Comparison of ENCODE assay signal across 19 cellular contexts in the genomic region with DNA sequence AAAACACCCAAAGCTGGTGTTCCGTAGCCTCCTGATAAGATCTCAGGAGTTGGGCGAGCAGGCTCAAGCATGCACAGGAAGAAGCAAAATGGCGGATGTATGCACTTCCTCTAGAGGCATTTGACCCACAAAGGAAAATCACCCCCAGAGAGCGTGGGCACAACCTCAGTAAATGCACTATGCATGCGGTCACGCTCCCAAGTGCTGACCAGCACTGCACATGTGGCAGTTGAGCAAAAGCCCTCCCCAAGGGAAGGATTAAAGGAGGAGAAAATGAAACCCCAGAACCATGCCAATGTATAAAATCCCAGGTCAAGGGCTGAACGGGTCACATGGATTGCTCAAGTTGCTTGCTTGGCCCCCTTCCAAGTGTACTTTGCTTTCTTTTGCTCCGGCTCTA.
DNase-seq lines count a peak whose midpoint lies in the region; ATAC-seq and FAIRE-seq lines count a peak whose summit lies in the region.
"Had no signal": no experiment of that assay in that cellular context is flagged by ENCODE, and none has a peak within 500 bp of the region (broad histone marks: within the 10 kb centered on the region; RNA-seq: fewer than 3 reads in every experiment).

No MANE protein-coding gene starts in this region.

- no peaks in the 10 kb centered on the region for H3K4me1 Mint-ChIP-seq in activated CD4-positive, alpha-beta memory T cell treated with anti-CD3 and anti-CD28 coated beads for 36 hours (ENCODE audit: low read depth)
- no peaks in the 10 kb centered on the region for H3K4me1 Mint-ChIP-seq in stimulated activated effector memory CD8-positive, alpha-beta T cell treated with anti-CD3 and anti-CD28 coated beads, Interleukin-12 subunit alpha, Interleukin-12 subunit beta, amount 100 ng/mL, for 72 hours
- H3K4me1 Mint-ChIP-seq: CD4-positive, alpha-beta memory T cell had no signal

- CTCF ChIA-PET in activated CD4-positive, alpha-beta memory T cell treated with anti-CD3 and anti-CD28 coated beads for 36 hours (lab: Charles Lee): no interaction called here

- H3K27me3 Mint-ChIP-seq in activated CD4-positive, alpha-beta memory T cell treated with anti-CD3 and anti-CD28 coated beads for 36 hours: no peaks in the 10 kb centered on the region

- no peaks in the 10 kb centered on the region for H3K27me3 ChIP-seq in small intestine (ENCODE audit: control insufficient read depth in 2 of 2, insufficient read depth in 2 of 2, low read length in 2 of 2)

- H3K27ac Mint-ChIP-seq in activated CD4-positive, alpha-beta memory T cell treated with anti-CD3 and anti-CD28 coated beads for 36 hours: no peak overlapping the region
- H3K27ac Mint-ChIP-seq in stimulated activated effector memory CD8-positive, alpha-beta T cell treated with anti-CD3 and anti-CD28 coated beads, Interleukin-12 subunit alpha, Interleukin-12 subunit beta, amount 100 ng/mL, for 72 hours: no peak overlapping the region
- H3K27ac Mint-ChIP-seq: CD4-positive, alpha-beta memory T cell had no signal

- H3K27ac ChIP-seq in small intestine (ENCODE audit: low read depth in 1 of 2, low read length in 1 of 2): no peak overlapping the region

- no peaks in the 10 kb centered on the region for H3K36me3 Mint-ChIP-seq in activated CD4-positive, alpha-beta memory T cell treated with anti-CD3 and anti-CD28 coated beads for 36 hours
- no peaks in the 10 kb centered on the region for H3K36me3 Mint-ChIP-seq in stimulated activated effector memory CD8-positive, alpha-beta T cell treated with anti-CD3 and anti-CD28 coated beads, Interleukin-12 subunit alpha, Interleukin-12 subunit beta, amount 100 ng/mL, for 72 hours
- H3K36me3 Mint-ChIP-seq: CD4-positive, alpha-beta memory T cell had no signal

- WGBS in small intestine, 3 donors: 54 to 78% (median 57%) methylated on average over 8 of the region's 8 CpGs

- POLR2A ChIA-PET in activated CD4-positive, alpha-beta memory T cell treated with anti-CD3 and anti-CD28 coated beads for 36 hours (lab: Charles Lee): no interaction called here

- no peaks in the 10 kb centered on the region for H3K36me3 ChIP-seq in small intestine (ENCODE audit: control insufficient read depth in 2 of 2, insufficient read depth in 2 of 2, low read length in 2 of 2)

- FAIRE-seq in small intestine (lab: Jason Lieb, UNC): no peak
- FAIRE-seq: GM12891, GM18507, H54 had no signal

- peaks cover 3% of the 10 kb centered on the region for H3K9me3 Mint-ChIP-seq in activated CD4-positive, alpha-beta memory T cell treated with anti-CD3 and anti-CD28 coated beads for 36 hours
- peaks cover 6% of the 10 kb centered on the region for H3K9me3 Mint-ChIP-seq in stimulated activated effector memory CD8-positive, alpha-beta T cell treated with anti-CD3 and anti-CD28 coated beads, Interleukin-12 subunit alpha, Interleukin-12 subunit beta, amount 100 ng/mL, for 72 hours

- no peak overlapping the region for H3K4me3 Mint-ChIP-seq in activated CD4-positive, alpha-beta memory T cell treated with anti-CD3 and anti-CD28 coated beads for 36 hours
- no peak overlapping the region for H3K4me3 Mint-ChIP-seq in stimulated activated effector memory CD8-positive, alpha-beta T cell treated with anti-CD3 and anti-CD28 coated beads, Interleukin-12 subunit alpha, Interleukin-12 subunit beta, amount 100 ng/mL, for 72 hours
- H3K4me3 Mint-ChIP-seq: CD4-positive, alpha-beta memory T cell had no signal

- intact Hi-C loops in activated CD4-positive, alpha-beta memory T cell treated with anti-CD3 and anti-CD28 coated beads for 36 hours (cut with micrococcal nuclease): no loop called here

- ATAC-seq in stimulated activated effector memory CD8-positive, alpha-beta T cell treated with anti-CD3 and anti-CD28 coated beads, Interleukin-12 subunit alpha, Interleukin-12 subunit beta, amount 100 ng/mL, for 72 hours: no peak

- H3K4me3 ChIP-seq in small intestine (ENCODE audit: low read depth in 1 of 2, low read length in 2 of 2): no peak overlapping the region

- peak; percentile 4 for DNase-seq in LHCN-M2 (ENCODE audit: low read depth)
- DNase-seq in mucosa of gallbladder (ENCODE audit: low spot score): peak; percentile 25
- DNase-seq in small intestine: peak; percentile 14
- DNase-seq in activated CD4-positive, alpha-beta memory T cell treated with anti-CD3 and anti-CD28 coated beads for 36 hours: no peak
- DNase-seq in HuH-7.5 (ENCODE audit: low spot score): no peak
- no peak for DNase-seq in stimulated activated effector memory CD8-positive, alpha-beta T cell treated with anti-CD3 and anti-CD28 coated beads, Interleukin-12 subunit alpha, Interleukin-12 subunit beta, amount 100 ng/mL, for 72 hours (ENCODE audit: low spot score in 2 of 2)
- DNase-seq in occipital lobe (lab: John Stamatoyannopoulos, UW): no peak
- DNase-seq: C1 segment of cervical spinal cord; Calu3; CD4-positive, alpha-beta memory T cell; COR-L47; DMS53; DMS79 treated with DMSO at 0.1 percent for 48 hours; GF-D8; GOT3; HCEC 1CT had no signal

- no peaks in the 10 kb centered on the region for H3K4me1 ChIP-seq in small intestine (ENCODE audit: control insufficient read depth in 2 of 2, insufficient read depth in 1 of 2, low read depth in 1 of 2, low read length in 1 of 2)

- no peaks in the 10 kb centered on the region for H3K9me3 ChIP-seq in small intestine (ENCODE audit: control insufficient read depth, low read depth)

Comparison
In these comparisons a context has a peak if more than half of its experiments do, and no peak if none do; other contexts are left out.
1. DNase-seq: peak in LHCN-M2 (single experiment), mucosa of gallbladder (single experiment) and small intestine (single experiment); none in activated CD4-positive, alpha-beta memory T cell treated with anti-CD3 and anti-CD28 coated beads for 36 hours (single experiment), HuH-7.5 (single experiment), stimulated activated effector memory CD8-positive, alpha-beta T cell treated with anti-CD3 and anti-CD28 coated beads, Interleukin-12 subunit alpha, Interleukin-12 subunit beta, amount 100 ng/mL, for 72 hours (0 of 2) and occipital lobe (single experiment).